Comparison of ENCODE assay signal across 27 cellular contexts in the genomic region with DNA sequence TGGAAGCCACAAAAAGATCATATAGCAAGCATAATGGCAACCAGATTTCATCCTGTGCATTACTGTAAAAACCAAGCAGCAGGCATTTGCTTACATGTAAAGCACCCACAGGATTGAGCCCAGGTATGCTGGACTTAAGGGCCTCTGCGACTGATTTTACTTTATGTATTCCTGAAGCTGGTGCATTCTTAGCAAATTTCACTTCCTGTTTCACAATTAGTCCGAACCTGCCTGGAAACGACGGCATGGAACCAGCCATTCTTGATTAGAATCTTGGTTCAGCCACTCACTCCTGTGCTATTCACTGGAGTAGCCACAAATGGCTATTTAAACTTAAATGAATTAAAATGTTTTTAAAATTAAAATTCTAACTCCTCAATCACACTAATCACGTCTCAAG.
DNase-seq lines count a peak whose midpoint lies in the region; ATAC-seq, FAIRE-seq and TF ChIP-seq lines count a peak whose summit lies in the region.
"Had no signal": no experiment of that assay in that cellular context is flagged by ENCODE, and none has a peak within 500 bp of the region (broad histone marks: within the 10 kb centered on the region; RNA-seq: fewer than 3 reads in every experiment).

No MANE protein-coding gene starts in this region.

- no peak overlapping the region for H2AFZ ChIP-seq in GM12878 (ENCODE audit: control insufficient read depth, low read depth, low read length)

- no peaks in the 10 kb centered on the region for H4K20me1 ChIP-seq in GM12878 (ENCODE audit: control insufficient read depth, insufficient read depth)

- peak; percentile 10 for DNase-seq in GM12865 (ENCODE audit: low read depth)
- peak; percentile 15 for DNase-seq in MV-4-11 (lab: John Stamatoyannopoulos, UW)
- peak; percentile 12 for DNase-seq in GM12878 (ENCODE audit: low read depth, low spot score)
- DNase-seq in stimulated activated CD4-positive, alpha-beta T cell treated with anti-CD3 and anti-CD28 coated beads, Interleukin-12 subunit alpha, Interleukin-12 subunit beta, amount 100 ng/mL, for 4 hours: no peak
- no peak for DNase-seq in colonic mucosa
- DNase-seq in NCI-H1105 treated with DMSO at 0.1 percent for 48 hours (lab: John Stamatoyannopoulos, UW): no peak
- DNase-seq in NCI-H128 (lab: John Stamatoyannopoulos, UW; ENCODE audit: unreplicated experiment): no peak
- DNase-seq: activated CD4-positive, alpha-beta T cell treated with anti-CD3 and anti-CD28 coated beads, Interleukin-2, amount 50 U/mL, for 1 hour; activated CD4-positive, CD25-positive, alpha-beta regulatory T cell; activated gamma-delta T cell treated with Interleukin-2 at 50 U/mL for 16 hours; activated naive CD8-positive, alpha-beta T cell treated with anti-CD3 and anti-CD28 coated beads, Interleukin-2, amount 10 ng/mL, durations not matched to agents 7 days and 5 days; activated T-cell treated with anti-CD3 and anti-CD28 coated beads, Interleukin-2, amount 50 U/mL, for 24 hours; cortex of kidney; DMS79 treated with DMSO at 0.1 percent for 48 hours; effector memory CD8-positive, alpha-beta T cell; foreskin keratinocyte; GF-D8; KG1; NCI-H2107; NCI-H748 treated with DMSO at 0.1 percent for 48 hours; retina; testis; uterus had no signal

- under 1% methylated on average over 5 of the region's 5 CpGs for WGBS in GM12878 (ENCODE audit: insufficient coverage, insufficient replicate concordance, low lambda C conversion rate, missing lambda C conversion rate)
- WGBS in mesodermal cell (ENCODE audit: insufficient coverage in 2 of 2), 2 experiments: 83 to 93% methylated on average over 2 to 4 of the region's 5 CpGs

- FAIRE-seq in GM12878 (lab: Jason Lieb, UNC): no peak
- FAIRE-seq: A204.1, astrocyte had no signal

- TF ChIP-seq EP300 in GM12878 (IDR thresholded peaks at IDR 0.05; ENCODE audit: borderline replicate concordance in 1 of 2, control insufficient read depth in 1 of 2, low read depth in 2 of 2, low read length in 2 of 2): no peak

- H3K9ac ChIP-seq in GM12878 (ENCODE audit: control insufficient read depth, insufficient read depth, low read length) (no peak overlapping the region), colonic mucosa (ENCODE audit: low read depth in 2 of 2, low read length in 2 of 2) (no peak overlapping the region)

- RAD21 ChIA-PET in GM12878 (lab: Charles Lee; ENCODE audit: unreplicated experiment): no interaction called here

- no peak overlapping the region for H3K4me2 ChIP-seq in GM12878 (ENCODE audit: control insufficient read depth, insufficient read depth)

- no TSS peak for BruUV-seq in GM12878 (replicated peaks; lab: Mats Ljungman, UMichigan)

- H3K9me3 ChIP-seq in GM12878 (replicated peaks; ENCODE audit: control insufficient read depth, insufficient read depth, low read length) (no peaks in the 10 kb centered on the region), mesodermal cell (ENCODE audit: control insufficient read depth, low read length) (no peaks in the 10 kb centered on the region), colonic mucosa (no peaks in the 10 kb centered on the region)
- H3K9me3 ChIP-seq: testis, uterus had no signal

- CTCF ChIA-PET in GM12878 (lab: Yijun Ruan, JAX): no interaction called here

- H3K27me3 ChIP-seq in GM12878 (replicated peaks in 1 of 2; ENCODE audit: control insufficient read depth in 2 of 2, insufficient read depth in 2 of 2, low read length in 1 of 2) (no peaks in the 10 kb centered on the region), colonic mucosa (no peaks in the 10 kb centered on the region)
- H3K27me3 ChIP-seq: foreskin keratinocyte, testis, uterus had no signal

- H3K36me3 ChIP-seq in GM12878 (ENCODE audit: control insufficient read depth in 2 of 2, insufficient read depth in 2 of 2, low read length in 1 of 2) (no peaks in the 10 kb centered on the region), mesodermal cell (ENCODE audit: control insufficient read depth, insufficient read depth, low read length) (no peaks in the 10 kb centered on the region), colonic mucosa (no peaks in the 10 kb centered on the region)
- H3K36me3 ChIP-seq: uterus had no signal

- H3K27ac ChIP-seq in GM12878 (ENCODE audit: control insufficient read depth, insufficient read depth) (no peak overlapping the region), mesodermal cell (ENCODE audit: low read depth, low read length, severe bottlenecking) (peak overlapping the region; percentile 52), colonic mucosa (no peak overlapping the region)
- H3K27ac ChIP-seq: foreskin keratinocyte, testis, uterus had no signal

- no peak for TF ChIP-seq RAD21 in GM12878 (IDR thresholded peaks at IDR 0.05; ENCODE audit: insufficient read depth, low read depth, low read length)

- no peaks in the 10 kb centered on the region for H3K4me1 ChIP-seq in GM12878 (ENCODE audit: control insufficient read depth, insufficient read depth, low read length)
- H3K4me1 ChIP-seq in mesodermal cell (ENCODE audit: control insufficient read depth, insufficient read depth, low read length, poor library complexity, severe bottlenecking): peaks cover 10% of the 10 kb centered on the region
- H3K4me1 ChIP-seq in colonic mucosa: no peaks in the 10 kb centered on the region
- H3K4me1 ChIP-seq: testis, uterus had no signal

- SMC1A ChIA-PET in GM12878 (lab: Charles Lee; ENCODE audit: uncharacterized antibody, unreplicated experiment): no interaction called here

- H3K4me3 ChIP-seq in GM12865 (ENCODE audit: low read depth, low read length) (no peak overlapping the region), GM12878 (no peak overlapping the region), mesodermal cell (ENCODE audit: extremely low read depth, insufficient read depth, low read length, poor library complexity, severe bottlenecking) (no peak overlapping the region), colonic mucosa (no peak overlapping the region)
- H3K4me3 ChIP-seq: skin epidermis, testis, uterus had no signal

- no peaks in the 10 kb centered on the region for H3K79me2 ChIP-seq in GM12878 (ENCODE audit: control insufficient read depth, insufficient read depth, low read length)

- TF ChIP-seq CTCF in GM12865 (IDR thresholded peaks at IDR 0.05; ENCODE audit: insufficient read depth, low read depth, low read length, missing control alignments) (no peak), GM12878 (IDR thresholded peaks at IDR 0.05 in 2 of 3, conservative IDR thresholded peaks at IDR 0.05 in 1 of 3; ENCODE audit: control insufficient read depth in 2 of 3, extremely low read depth in 1 of 3, insufficient read depth in 1 of 3, low read depth in 3 of 3, low read length in 3 of 3) (no peak), colonic mucosa (IDR thresholded peaks at IDR 0.05) (no peak)

- peak; percentile 60 for ATAC-seq in GM12878
- ATAC-seq: effector memory CD8-positive, alpha-beta T cell; foreskin keratinocyte had no signal

- POLR2A ChIA-PET in GM12878 (lab: Charles Lee): no interaction called here

- TF ChIP-seq POLR2A in GM12878 (IDR thresholded peaks at IDR 0.05; ENCODE audit: low read depth, low read length): no peak

- in situ Hi-C loops in GM12878 (cut with MboI): no loop called here

- intact Hi-C loops in GM12878 (cut with micrococcal nuclease; ENCODE audit: unreplicated experiment): no loop called here
- intact Hi-C loops in colonic mucosa (cut with DNase I): no loop called here

TF ChIP-seq in GM12878, 131 proteins besides CTCF, POLR2A, EP300 and RAD21:
- TF ChIP-seq SPI1 (IDR thresholded peaks at IDR 0.05; ENCODE audit: borderline replicate concordance, insufficient read depth, low read depth, low read length) (peak; percentile 80), PAX8 (IDR thresholded peaks at IDR 0.05) (no peak)
TF ChIP-seq in GM12878: peak in this region for 1.

Comparison
In these comparisons a context has a peak if more than half of its experiments do, and no peak if none do; other contexts are left out.
1. DNase-seq: peak in GM12865 (single experiment), MV-4-11 (single experiment) and GM12878 (single experiment); none in stimulated activated CD4-positive, alpha-beta T cell treated with anti-CD3 and anti-CD28 coated beads, Interleukin-12 subunit alpha, Interleukin-12 subunit beta, amount 100 ng/mL, for 4 hours (single experiment), colonic mucosa (single experiment), NCI-H1105 treated with DMSO at 0.1 percent for 48 hours (single experiment) and NCI-H128 (single experiment).